In genomic region chr19:58096884-58097283, GRCh38 we compare ENCODE assay signal across 9 cellular contexts. TPM values are rescaled to one million over a fixed set of nuclear protein-coding genes. Genes with fewer than 3 reads are reported as not detected.
DNase-seq lines count a peak whose midpoint lies in the region; ATAC-seq and TF ChIP-seq lines count a peak whose summit lies in the region.
"Had no signal": no experiment of that assay in that cellular context is flagged by ENCODE, and none has a peak within 500 bp of the region (broad histone marks: within the 10 kb centered on the region; RNA-seq: fewer than 3 reads in every experiment).

No MANE protein-coding gene starts in this region.

- H3K4me1 ChIP-seq in ACC112 (ENCODE audit: control insufficient read depth, insufficient read depth, low read length, unreplicated experiment) (no peaks in the 10 kb centered on the region), HUES6 (ENCODE audit: control insufficient read depth, insufficient read depth, low read length) (peaks cover 4% of the 10 kb centered on the region; the same call in 1 of the 2 replicates)

- no peak for TF ChIP-seq EP300 in neural cell (conservative IDR thresholded peaks at IDR 0.05; ENCODE audit: poor library complexity, severe bottlenecking)

- H3K9me3 ChIP-seq in HUES6 (ENCODE audit: control insufficient read depth, insufficient read depth, low read depth, low read length), result peaks cover 53% of the 10 kb centered on the region
- H3K9me3 ChIP-seq in neural cell (ENCODE audit: low read length), result peaks cover 44% of the 10 kb centered on the region

- ATAC-seq in effector memory CD8-positive, alpha-beta T cell (replicated peaks), result no peak

- no peaks in the 10 kb centered on the region for H3K27me3 Mint-ChIP-seq in effector memory CD8-positive, alpha-beta T cell

- peaks cover 12% of the 10 kb centered on the region for H3K79me2 ChIP-seq in ACC112 (ENCODE audit: control insufficient read depth, insufficient read depth, low read length, unreplicated experiment)
- H3K79me2 ChIP-seq in neural cell (replicated peaks; ENCODE audit: insufficient read depth, low read length), result peaks cover 28% of the 10 kb centered on the region

- H3K9ac ChIP-seq in HUES6 (ENCODE audit: low read length), result no peak overlapping the region
- H3K9ac ChIP-seq in neural cell (ENCODE audit: low read length), result peak overlapping the region; percentile 96

- H3K4me3 ChIP-seq in ACC112 (ENCODE audit: low read depth, low read length) (peak overlapping the region; percentile 93), HUES6 (ENCODE audit: low read depth, low read length) (peak overlapping the region; percentile 92), neural cell (ENCODE audit: low read length) (peak overlapping the region; percentile 98)

- H4K20me1 ChIP-seq in neural cell (ENCODE audit: insufficient read depth), result no peaks in the 10 kb centered on the region

- no peak overlapping the region for H3K4me2 ChIP-seq in neural cell (ENCODE audit: low read length)

- H3K4me1 Mint-ChIP-seq in effector memory CD8-positive, alpha-beta T cell (ENCODE audit: low read depth in 2 of 2), result peaks cover 10 to 17% of the 10 kb centered on the region in 2 donors

- H3K27ac ChIP-seq in ACC112 (ENCODE audit: low read depth, low read length) (no peak overlapping the region), HUES6 (ENCODE audit: low read depth, low read length) (no peak overlapping the region), neural cell (ENCODE audit: low read length) (peak overlapping the region; percentile 99)

- H3K9me3 Mint-ChIP-seq in effector memory CD8-positive, alpha-beta T cell, result peaks cover 8 to 16% of the 10 kb centered on the region in 2 donors

- H3K36me3 ChIP-seq in ACC112 (ENCODE audit: insufficient read depth, low read length) (peaks cover 8% of the 10 kb centered on the region; the same call in 1 of the 2 replicates), HUES6 (ENCODE audit: control insufficient read depth, insufficient read depth, low read length) (no peaks in the 10 kb centered on the region), neural cell (ENCODE audit: insufficient read depth, low read length) (peaks cover 29% of the 10 kb centered on the region)

- H3K9me2 ChIP-seq in neural cell (ENCODE audit: insufficient read depth, low read length), result no peaks in the 10 kb centered on the region

- peaks cover 44% of the 10 kb centered on the region for H3K36me3 Mint-ChIP-seq in effector memory CD8-positive, alpha-beta T cell (ENCODE audit: insufficient read depth)

- H3F3A ChIP-seq in neural cell (ENCODE audit: insufficient read depth, low read length, poor library complexity, severe bottlenecking), result peaks cover 2% of the 10 kb centered on the region

- DNase-seq in effector memory CD8-positive, alpha-beta T cell, result no peak
- DNase-seq in NOMO-1 (lab: John Stamatoyannopoulos, UW; ENCODE audit: unreplicated experiment in 2 of 2) (no peak), COR-L47 (lab: John Stamatoyannopoulos, UW) (no peak), SW480 (ENCODE audit: low spot score) (no peak), occipital lobe (lab: John Stamatoyannopoulos, UW) (no peak)
- DNase-seq: SHP77 treated with DMSO at 0.1 percent for 48 hours had no signal

- H3K4me3 Mint-ChIP-seq in effector memory CD8-positive, alpha-beta T cell, result peak overlapping the region; percentile 84 to 89

- H3K27ac Mint-ChIP-seq in effector memory CD8-positive, alpha-beta T cell, result peak overlapping the region; percentile 99 to 100

- no peak overlapping the region for H2AFZ ChIP-seq in ACC112 (ENCODE audit: low read length, unreplicated experiment)
- H2AFZ ChIP-seq in neural cell (ENCODE audit: low read depth, low read length), result no peak overlapping the region

- TF ChIP-seq CTCF in neural cell (IDR thresholded peaks at IDR 0.05; ENCODE audit: poor library complexity, severe bottlenecking), result no peak

- H3K27me3 ChIP-seq in ACC112 (ENCODE audit: insufficient read depth, low read length) (no peaks in the 10 kb centered on the region), HUES6 (ENCODE audit: control insufficient read depth, insufficient read depth, low read length) (no peaks in the 10 kb centered on the region), neural cell (ENCODE audit: insufficient read depth, low read depth, low read length) (no peaks in the 10 kb centered on the region)

- TF ChIP-seq RAD21 in neural cell (conservative IDR thresholded peaks at IDR 0.05), result no peak

TF ChIP-seq in neural cell, 6 proteins besides CTCF, POLR2A, EP300 and RAD21:
- no peak for TF ChIP-seq REST (IDR thresholded peaks at IDR 0.05; ENCODE audit: borderline replicate concordance)
- TF ChIP-seq MXI1 (conservative IDR thresholded peaks at IDR 0.05; ENCODE audit: poor library complexity, severe bottlenecking), result no peak
- TF ChIP-seq EZH2 (IDR thresholded peaks at IDR 0.05; ENCODE audit: borderline replicate concordance, insufficient read depth, low read length, poor library complexity, severe bottlenecking), result no peak
- TF ChIP-seq SMC3 (conservative IDR thresholded peaks at IDR 0.05; ENCODE audit: poor library complexity), result no peak
- TF ChIP-seq TAF1 (IDR thresholded peaks at IDR 0.05; ENCODE audit: low read depth), result no peak
- TF ChIP-seq POLR2AphosphoS5 (IDR thresholded peaks at IDR 0.05), result no peak

RNA-seq across cellular contexts. Expression of gene ZSCAN18, which starts 1.1 kb away (rescaled TPM):
- polyA plus RNA-seq in neural cell, result 399 and 400 TPM in 2 replicates
- 274 and 303 TPM in 2 replicates for polyA minus RNA-seq in neural cell
- 87.0 TPM for total RNA-seq in occipital lobe

RNA-seq across cellular contexts. Expression of gene ZNF135, which starts 37.8 kb away (rescaled TPM):
- polyA plus RNA-seq in neural cell, result 13.7 and 17.2 TPM in 2 replicates
- polyA minus RNA-seq in neural cell, result 16.1 and 20.4 TPM in 2 replicates
- 13.4 TPM for total RNA-seq in occipital lobe

RNA-seq across cellular contexts. Expression of gene ZNF329, which starts 53.7 kb away (rescaled TPM):
- polyA plus RNA-seq in neural cell, result 20.3 and 20.6 TPM in 2 replicates
- 48.4 and 49.7 TPM in 2 replicates for polyA minus RNA-seq in neural cell
- total RNA-seq in occipital lobe, result 28.4 TPM
